8 cellular contexts compared by ENCODE assay signal in genomic region chr4:118034061-118034785, GRCh38. TPM values are rescaled to one million over a fixed set of nuclear protein-coding genes. Genes with fewer than 3 reads are reported as not detected.
DNase-seq lines count a peak whose midpoint lies in the region; ATAC-seq and TF ChIP-seq lines count a peak whose summit lies in the region.

Gene NDST3, plus strand, starts transcription at chr4:118034486. Its CDS starts 19,425 bp downstream, at chr4:118053911.

- TF ChIP-seq CTCF in LNCaP clone FGC (IDR thresholded peaks at IDR 0.05; ENCODE audit: control insufficient read depth, extremely low read depth, insufficient read depth) (peak; percentile 89), upper lobe of right lung (IDR thresholded peaks at IDR 0.05) (peak; percentile 34)

- H3K27me3 ChIP-seq in SJSA1 (replicated peaks), result peaks cover 23% of the 10 kb centered on the region
- peaks cover 43% of the 10 kb centered on the region for H3K27me3 ChIP-seq in upper lobe of right lung

- intact Hi-C loops in upper lobe of right lung (cut with DNase I), result no loop called here

- ATAC-seq in GM21528 (IDR thresholded peaks at IDR 0.05; ENCODE audit: low FRiP score, unreplicated experiment), result peak; percentile 53
- ATAC-seq in upper lobe of right lung, result peak; percentile 82

- peaks cover 10% of the 10 kb centered on the region for H3K4me1 ChIP-seq in SJSA1 (replicated peaks)
- H3K4me1 ChIP-seq in upper lobe of right lung, result no peaks in the 10 kb centered on the region

- H3K9me3 ChIP-seq in SJSA1 (replicated peaks), result no peaks in the 10 kb centered on the region
- no peaks in the 10 kb centered on the region for H3K9me3 ChIP-seq in upper lobe of right lung

- DNase-seq in Daoy (ENCODE audit: low read depth) (peak; percentile 73), LNCaP clone FGC (ENCODE audit: low read depth) (peak; percentile 49), SJSA1 (ENCODE audit: low read depth in 1 of 2, low spot score in 2 of 2) (peak; percentile 41 to 66), ecto neural progenitor cell (ENCODE audit: low spot score) (peak; percentile 77), medulla oblongata (ENCODE audit: extremely low spot score) (peak; percentile 91), upper lobe of right lung (peak; percentile 68)
- DNase-seq in stimulated activated CD8-positive, alpha-beta memory T cell treated with anti-CD3 and anti-CD28 coated beads, Interleukin-4, amount 100 ng/mL, for 48 hours, result no peak

- no peak within 1 kb of the TSS for H3K27ac ChIP-seq in SJSA1
- no peak within 1 kb of the TSS for H3K27ac ChIP-seq in upper lobe of right lung

- H3K4me3 ChIP-seq in LNCaP clone FGC (ENCODE audit: low read depth, low read length) (no peak within 1 kb of the TSS), SJSA1 (peak within 1 kb of the TSS; percentile 48), upper lobe of right lung (peak within 1 kb of the TSS; percentile 41)

- H3K36me3 ChIP-seq in SJSA1, result no peaks in the 10 kb centered on the region
- H3K36me3 ChIP-seq in upper lobe of right lung, result no peaks in the 10 kb centered on the region

RNA-seq across cellular contexts. Expression of gene NDST3, which starts in this region (rescaled TPM):
- 0.27 and 0.57 TPM in 2 replicates for total RNA-seq in Daoy (2014; rRNA removed; shearing (Covaris generic))
- total RNA-seq in SJSA1 (2014; rRNA removed; shearing (Covaris generic)), result 0.53 and 0.58 TPM in 2 replicates
- total RNA-seq in upper lobe of right lung, result not detected

Comparison
In these comparisons a context has a peak if more than half of its experiments do, and no peak if none do; other contexts are left out.
1. Peak in DNase-seq in Daoy; RNA of the gene not detected or under 1 TPM.
2. Peak in DNase-seq and H3K4me3 ChIP-seq in SJSA1; RNA of the gene not detected or under 1 TPM.
3. Peak in DNase-seq, ATAC-seq and H3K4me3 ChIP-seq in upper lobe of right lung; RNA of the gene not detected or under 1 TPM.